15 cellular contexts compared by ENCODE assay signal in genomic region chr3:187039100-187039722, GRCh38.
DNase-seq lines count a peak whose midpoint lies in the region; ATAC-seq and TF ChIP-seq lines count a peak whose summit lies in the region.
"Had no signal": no experiment of that assay in that cellular context is flagged by ENCODE, and none has a peak within 500 bp of the region (broad histone marks: within the 10 kb centered on the region; RNA-seq: fewer than 3 reads in every experiment).

No MANE protein-coding gene starts in this region.

- H3K27me3 ChIP-seq in left ventricle myocardium inferior (ENCODE audit: low read depth) (no peaks in the 10 kb centered on the region), mammary epithelial cell (ENCODE audit: insufficient read depth, low read length) (no peaks in the 10 kb centered on the region)
- H3K27me3 ChIP-seq: brain microvascular endothelial cell, suprapubic skin had no signal

- CTCF ChIA-PET in activated B cell treated with CpG ODN at 0.5 μM for 24 hours (lab: Charles Lee): interaction anchor here (0.8 kb wide), 1 partner anchor 11 kb away, joined by 3 read pairs; no protein-coding TSS in a partner anchor
- CTCF ChIA-PET in mammary epithelial cell (lab: Charles Lee; ENCODE audit: low non-redundant PET): no interaction called here

- H3K9ac ChIP-seq in mammary epithelial cell (ENCODE audit: insufficient read depth, low read length): no peak overlapping the region

- intact Hi-C loops in left ventricle myocardium inferior (cut with micrococcal nuclease): no loop called here
- intact Hi-C loops in left cardiac atrium (cut with DNase I): no loop called here
- intact Hi-C loops in activated B cell treated with CpG ODN at 0.5 μM for 24 hours (cut with micrococcal nuclease): no loop called here
- intact Hi-C loops in mammary epithelial cell (cut with micrococcal nuclease): no loop called here

- peaks cover 2% of the 10 kb centered on the region for H3K9me3 Mint-ChIP-seq in activated B cell treated with CpG ODN at 0.5 μM for 24 hours

- H3K4me3 ChIP-seq in left ventricle myocardium inferior (no peak overlapping the region), mammary epithelial cell (replicated peaks in 1 of 3; ENCODE audit: insufficient read depth in 1 of 3, low read depth in 2 of 3, low read length in 3 of 3) (no peak overlapping the region)
- H3K4me3 ChIP-seq: suprapubic skin had no signal

- H3K4me2 ChIP-seq in mammary epithelial cell (ENCODE audit: insufficient read depth, low read depth, low read length): no peak overlapping the region

- peak overlapping the region; percentile 25 for H3K4me3 Mint-ChIP-seq in activated B cell treated with CpG ODN at 0.5 μM for 24 hours

- peaks cover 28% of the 10 kb centered on the region for H3K36me3 ChIP-seq in left ventricle myocardium inferior
- peaks cover 3% of the 10 kb centered on the region for H3K36me3 ChIP-seq in mammary epithelial cell (ENCODE audit: insufficient read depth, low read length)
- H3K36me3 ChIP-seq: brain microvascular endothelial cell had no signal

- dilution Hi-C loops in mammary epithelial cell (cut with HindIII; ENCODE audit: low sequenced_read_pairs): no loop called here

- H3K27ac Mint-ChIP-seq in activated B cell treated with CpG ODN at 0.5 μM for 24 hours: peak overlapping the region; percentile 97

- H3K4me1 Mint-ChIP-seq in activated B cell treated with CpG ODN at 0.5 μM for 24 hours: peaks cover 83% of the 10 kb centered on the region

- WGBS in mammary epithelial cell (ENCODE audit: low coverage, missing lambda C conversion rate): 97% methylated on average over 10 of the region's 10 CpGs

- no peaks in the 10 kb centered on the region for H3K27me3 Mint-ChIP-seq in activated B cell treated with CpG ODN at 0.5 μM for 24 hours

- H3K9me3 ChIP-seq in left ventricle myocardium inferior (replicated peaks) (peaks cover 21% of the 10 kb centered on the region), mammary epithelial cell (replicated peaks; ENCODE audit: insufficient read depth, low read length) (no peaks in the 10 kb centered on the region)

- TF ChIP-seq CTCF in left ventricle myocardium inferior (IDR thresholded peaks at IDR 0.05; ENCODE audit: borderline replicate concordance) (no peak), activated B cell treated with CpG ODN at 0.5 μM for 24 hours (IDR thresholded peaks at IDR 0.05) (no peak), mammary epithelial cell (conservative IDR thresholded peaks at IDR 0.05 in 1 of 2, IDR thresholded peaks at IDR 0.05 in 1 of 2; ENCODE audit: extremely low read depth in 1 of 2, insufficient read depth in 1 of 2, low read depth in 1 of 2, low read length in 2 of 2) (no peak)

- in situ Hi-C loops in mammary epithelial cell (cut with MboI; ENCODE audit: low sequenced_read_pairs in 2 of 2): no loop called here

- peaks cover 88% of the 10 kb centered on the region for H3K36me3 Mint-ChIP-seq in activated B cell treated with CpG ODN at 0.5 μM for 24 hours (ENCODE audit: low read depth)

- H4K20me1 ChIP-seq in mammary epithelial cell (ENCODE audit: insufficient read depth, low read length): no peaks in the 10 kb centered on the region

- H2AFZ ChIP-seq in mammary epithelial cell (ENCODE audit: low read depth, low read length): no peak overlapping the region

- no peaks in the 10 kb centered on the region for H3K79me2 ChIP-seq in mammary epithelial cell (ENCODE audit: insufficient read depth, low read length)

- H3K4me1 ChIP-seq in left ventricle myocardium inferior: peaks cover 55% of the 10 kb centered on the region
- H3K4me1 ChIP-seq in mammary epithelial cell (ENCODE audit: insufficient read depth, low read length): peaks cover 10% of the 10 kb centered on the region

- H3K27ac ChIP-seq in left ventricle myocardium inferior (replicated peaks) (peak overlapping the region; percentile 41), mammary epithelial cell (ENCODE audit: insufficient read depth, low read depth, low read length) (no peak overlapping the region)
- H3K27ac ChIP-seq: brain microvascular endothelial cell, suprapubic skin had no signal

- DNase-seq in left ventricle myocardium inferior (no peak), left cardiac atrium (no peak), activated B cell treated with CpG ODN at 0.5 μM for 24 hours (no peak), left lobe of liver (ENCODE audit: low spot score) (peak; percentile 64), SIG-M5 (lab: John Stamatoyannopoulos, UW) (no peak), mammary epithelial cell (no peak)
- DNase-seq: activated CD4-positive, CD25-positive, alpha-beta regulatory T cell; brain microvascular endothelial cell; NCI-H1092; NCI-H2227 treated with DMSO at 0.1 percent for 48 hours; nucleus accumbens had no signal

- no peak for ATAC-seq in left cardiac atrium
- ATAC-seq in activated B cell treated with CpG ODN at 0.5 μM for 24 hours (ENCODE audit: low read depth): no peak
- peak; percentile 59 for ATAC-seq in left lobe of liver
- no peak for ATAC-seq in esophagus mucosa
- no peak for ATAC-seq in HG02610 (IDR thresholded peaks at IDR 0.05; ENCODE audit: unreplicated experiment)
- ATAC-seq: SK-N-SH treated with all-trans-retinoic acid at 6 μM for 48 hours had no signal

- no TSS peak for BruUV-seq in mammary epithelial cell (replicated peaks; lab: Mats Ljungman, UMichigan)

- POLR2A ChIA-PET in activated B cell treated with CpG ODN at 0.5 μM for 24 hours (lab: Charles Lee): interaction anchor here (0.8 to 4.2 kb wide), 7 partner anchors 8 to 40 kb away, joined by 5 to 39 read pairs (median 5); no protein-coding TSS in a partner anchor
